7 cellular contexts compared by ENCODE assay signal in genomic region chr1:227316941-227317540, GRCh38. TPM values are rescaled to one million over a fixed set of nuclear protein-coding genes. Genes with fewer than 3 reads are reported as not detected.
DNase-seq lines count a peak whose midpoint lies in the region; TF ChIP-seq lines count a peak whose summit lies in the region.

No MANE protein-coding gene starts in this region.

- peak; percentile 68 for DNase-seq in G401 (ENCODE audit: low spot score)
- peak; percentile 39 for DNase-seq in NCI-H748 treated with DMSO at 0.1 percent for 48 hours (lab: John Stamatoyannopoulos, UW)
- DNase-seq in dedifferentiated amniotic fluid mesenchymal stem cell (ENCODE audit: extremely low spot score) = peak; percentile 18
- DNase-seq in GM10266 (ENCODE audit: extremely low spot score) = no peak
- DNase-seq in germinal center (ENCODE audit: low spot score) = no peak
- no peak for DNase-seq in GM10248 (ENCODE audit: extremely low spot score)

- no peaks in the 10 kb centered on the region for H3K36me3 ChIP-seq in muscle layer of colon (ENCODE audit: insufficient read depth, low read length)

- no peaks in the 10 kb centered on the region for H3K27me3 ChIP-seq in muscle layer of colon (ENCODE audit: control insufficient read depth in 1 of 2, insufficient read depth in 2 of 2, low read length in 2 of 2)

- peak overlapping the region; percentile 99 for H3K27ac ChIP-seq in muscle layer of colon (ENCODE audit: low read depth, low read length)

- H3K9me3 ChIP-seq in muscle layer of colon (ENCODE audit: low read length) = no peaks in the 10 kb centered on the region

- CTCF ChIA-PET in GM10248 (lab: Yijun Ruan, JAX) = interaction anchor here (1.0 kb wide), 1 partner anchor 60 kb away, joined by 3 read pairs; no protein-coding TSS in a partner anchor

- peak overlapping the region; percentile 35 for H3K9ac ChIP-seq in muscle layer of colon (ENCODE audit: low read length)

- in situ Hi-C loops in G401 (cut with HindIII; ENCODE audit: low sequenced_read_pairs) = no loop called here

- peaks cover 13% of the 10 kb centered on the region for H3K4me1 ChIP-seq in muscle layer of colon (ENCODE audit: insufficient read depth, low read length)

- H3K4me3 ChIP-seq in muscle layer of colon (ENCODE audit: low read depth in 1 of 2, low read length in 2 of 2) = peak overlapping the region; percentile 95 to 97

- no peak for TF ChIP-seq CTCF in GM10266 (IDR thresholded peaks at IDR 0.05; ENCODE audit: control insufficient read depth, insufficient read depth, low read depth, missing control alignments)
- no peak for TF ChIP-seq CTCF in GM10248 (IDR thresholded peaks at IDR 0.05; ENCODE audit: control extremely low read depth, extremely low read depth, low read depth, missing control alignments)

- POLR2A ChIA-PET in GM10248 (lab: Yijun Ruan, JAX) = no interaction called here

RNA-seq across cellular contexts. Expression of gene CDC42BPA, which starts 1.3 kb away (rescaled TPM):
- total RNA-seq in G401 (2014; rRNA removed; shearing (Covaris generic)) = 9.8 and 13.1 TPM in 2 replicates

Comparison
In these comparisons a context has a peak if more than half of its experiments do, and no peak if none do; other contexts are left out.
1. DNase-seq: peak in G401 (single experiment), NCI-H748 treated with DMSO at 0.1 percent for 48 hours (single experiment) and dedifferentiated amniotic fluid mesenchymal stem cell (single experiment); none in GM10266 (single experiment), germinal center (single experiment) and GM10248 (single experiment).